12 cellular contexts compared by ENCODE assay signal in genomic region chr20:50819344-50819743, GRCh38. TPM values are rescaled to one million over a fixed set of nuclear protein-coding genes. Genes with fewer than 3 reads are reported as not detected.
DNase-seq lines count a peak whose midpoint lies in the region; ATAC-seq and TF ChIP-seq lines count a peak whose summit lies in the region.
"Had no signal": no experiment of that assay in that cellular context is flagged by ENCODE, and none has a peak within 500 bp of the region (broad histone marks: within the 10 kb centered on the region; RNA-seq: fewer than 3 reads in every experiment).

No MANE protein-coding gene starts in this region.

- H3K27me3 ChIP-seq in OCI-LY1 (ENCODE audit: insufficient read depth, low read length), result no peaks in the 10 kb centered on the region
- H3K27me3 ChIP-seq: upper lobe of left lung had no signal

- H3K4me2 ChIP-seq in OCI-LY1 (ENCODE audit: low read length), result peak overlapping the region; percentile 40; the same call in 1 of the 2 replicates

- H3F3A ChIP-seq in OCI-LY1 (ENCODE audit: insufficient read depth, low read length), result peaks cover 10% of the 10 kb centered on the region

- H3K79me2 ChIP-seq in OCI-LY1 (ENCODE audit: insufficient read depth, low read length), result no peaks in the 10 kb centered on the region

- DNase-seq in T-helper 1 cell, result no peak
- no peak for DNase-seq in natural killer cell
- no peak for DNase-seq in NCI-H69 (lab: John Stamatoyannopoulos, UW)
- DNase-seq in NCI-H345 (lab: John Stamatoyannopoulos, UW), result no peak
- no peak for DNase-seq in SIG-M5 (lab: John Stamatoyannopoulos, UW)
- DNase-seq: NCI-H1048, NCI-H226, occipital lobe, upper lobe of left lung had no signal

- H3K4me3 Mint-ChIP-seq in T-helper 1 cell treated with Interleukin-12 subunit alpha and Interleukin-12 subunit beta and Interleukin-4 antibody, amounts not matched to agents 30 μg/mL and 1 μg/mL, for 36 hours, result no peak overlapping the region
- H3K4me3 Mint-ChIP-seq in natural killer cell, result no peak overlapping the region

- ATAC-seq in HG02571 (IDR thresholded peaks at IDR 0.05; ENCODE audit: unreplicated experiment), result peak; percentile 38
- no peak for ATAC-seq in natural killer cell

- H2AFZ ChIP-seq in OCI-LY1 (ENCODE audit: low read length), result no peak overlapping the region

- no peak overlapping the region for H3K4me3 ChIP-seq in OCI-LY1 (ENCODE audit: low read depth, low read length, poor library complexity, severe bottlenecking)
- H3K4me3 ChIP-seq: upper lobe of left lung had no signal

- H3K4me1 Mint-ChIP-seq in T-helper 1 cell treated with Interleukin-12 subunit alpha and Interleukin-12 subunit beta and Interleukin-4 antibody, amounts not matched to agents 30 μg/mL and 1 μg/mL, for 36 hours (ENCODE audit: low read depth), result peaks cover 24% of the 10 kb centered on the region
- peaks cover 39 to 49% of the 10 kb centered on the region in 2 donors for H3K4me1 Mint-ChIP-seq in natural killer cell

- H3K9me2 ChIP-seq in OCI-LY1 (ENCODE audit: low read depth, low read length), result no peaks in the 10 kb centered on the region

- H3K9me3 Mint-ChIP-seq in T-helper 1 cell treated with Interleukin-12 subunit alpha and Interleukin-12 subunit beta and Interleukin-4 antibody, amounts not matched to agents 30 μg/mL and 1 μg/mL, for 36 hours, result peaks cover 7% of the 10 kb centered on the region
- H3K9me3 Mint-ChIP-seq in natural killer cell, result peaks cover 0 to 2% of the 10 kb centered on the region in 2 donors

- H3K36me3 ChIP-seq in OCI-LY1 (ENCODE audit: insufficient read depth, low read length), result peaks cover 13% of the 10 kb centered on the region; the same call in 1 of the 2 replicates
- H3K36me3 ChIP-seq: upper lobe of left lung had no signal

- H3K27ac Mint-ChIP-seq in T-helper 1 cell treated with Interleukin-12 subunit alpha and Interleukin-12 subunit beta and Interleukin-4 antibody, amounts not matched to agents 30 μg/mL and 1 μg/mL, for 36 hours, result peak overlapping the region; percentile 20
- peak overlapping the region; percentile 91 to 95 for H3K27ac Mint-ChIP-seq in natural killer cell

- H3K36me3 Mint-ChIP-seq in T-helper 1 cell treated with Interleukin-12 subunit alpha and Interleukin-12 subunit beta and Interleukin-4 antibody, amounts not matched to agents 30 μg/mL and 1 μg/mL, for 36 hours (ENCODE audit: low read depth), result peaks cover 4% of the 10 kb centered on the region
- H3K36me3 Mint-ChIP-seq in natural killer cell, result no peaks in the 10 kb centered on the region

- peak overlapping the region; percentile 52; the same call in 1 of the 2 replicates for H3K9ac ChIP-seq in OCI-LY1 (ENCODE audit: low read length)

- H3K9me3 ChIP-seq in OCI-LY1 (ENCODE audit: low read length), result no peaks in the 10 kb centered on the region
- H3K9me3 ChIP-seq: upper lobe of left lung had no signal

- intact Hi-C loops in natural killer cell (cut with micrococcal nuclease), result no loop called here

- peak overlapping the region; percentile 95 for H3K27ac ChIP-seq in OCI-LY1 (ENCODE audit: low read depth, low read length, poor library complexity, severe bottlenecking)

- peaks cover 89% of the 10 kb centered on the region for H3K4me1 ChIP-seq in OCI-LY1 (ENCODE audit: insufficient read depth, low read length, severe bottlenecking)

- H4K20me1 ChIP-seq in OCI-LY1 (ENCODE audit: insufficient read depth, low read length), result no peaks in the 10 kb centered on the region

- H3K27me3 Mint-ChIP-seq in T-helper 1 cell treated with Interleukin-12 subunit alpha and Interleukin-12 subunit beta and Interleukin-4 antibody, amounts not matched to agents 30 μg/mL and 1 μg/mL, for 36 hours (ENCODE audit: low read depth), result no peaks in the 10 kb centered on the region
- no peaks in the 10 kb centered on the region for H3K27me3 Mint-ChIP-seq in natural killer cell (ENCODE audit: low read depth in 2 of 2)

- TF ChIP-seq CTCF in OCI-LY1 (IDR thresholded peaks at IDR 0.05; ENCODE audit: low read length) (no peak), natural killer cell (IDR thresholded peaks at IDR 0.05) (no peak)

RNA-seq across cellular contexts. Expression of gene BCAS4, which starts 24.5 kb away (rescaled TPM):
- 10 to 100 TPM in 2 of 3 donors, 1 to 10 TPM in 1; 7.7 to 13.5 (median 10.5) TPM for total RNA-seq in natural killer cell
